In genomic region chr2:26579723-26580040, GRCh38 we compare ENCODE assay signal across 6 cellular contexts.
"Had no signal": no experiment of that assay in that cellular context is flagged by ENCODE, and none has a peak within 500 bp of the region (broad histone marks: within the 10 kb centered on the region; RNA-seq: fewer than 3 reads in every experiment).

No MANE protein-coding gene starts in this region.

- H3K4me1 ChIP-seq: HAP-1 had no signal

- H3K4me3 ChIP-seq: GM23338, HAP-1, K562 had no signal

- DNase-seq: HFFc6, IMR-90 had no signal

- H3K9me3 Mint-ChIP-seq: GM23338, HFFc6 had no signal

- H3K4me1 Mint-ChIP-seq: GM23338 had no signal

- H3K27ac Mint-ChIP-seq: GM23338, HFFc6 had no signal

- ATAC-seq: GM23338, HCT116, K562 had no signal

- H3K9me3 ChIP-seq: HAP-1 had no signal

- H3K4me3 Mint-ChIP-seq: GM23338, HFFc6 had no signal

- H3K36me3 ChIP-seq: HAP-1 had no signal
